Comparison of ENCODE assay signal across 1 cellular context in the genomic region with DNA sequence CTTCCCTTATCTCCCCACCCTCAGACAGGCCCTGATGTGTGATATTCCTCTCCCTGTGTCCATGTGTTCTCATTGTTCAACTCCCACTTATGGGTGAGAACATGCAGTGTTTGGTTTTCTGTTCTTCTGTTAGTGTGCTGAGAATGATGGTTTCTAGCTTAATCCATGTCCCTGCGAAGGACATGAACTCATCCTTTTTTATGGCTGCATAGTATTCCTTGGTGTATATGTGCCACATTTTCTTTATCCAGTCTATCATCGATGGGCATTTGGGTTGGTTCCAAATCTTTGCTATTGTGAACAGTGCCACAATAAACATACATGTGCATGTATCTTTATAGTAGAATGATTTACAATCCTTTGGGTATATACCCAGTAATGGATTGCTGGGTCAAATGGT.
TF ChIP-seq lines count a peak whose summit lies in the region.

No MANE protein-coding gene starts in this region.

TF ChIP-seq in HEK293, 187 proteins besides CTCF, POLR2A, EP300 and RAD21 (continued from another document):
- TF ChIP-seq, protein P1, sequence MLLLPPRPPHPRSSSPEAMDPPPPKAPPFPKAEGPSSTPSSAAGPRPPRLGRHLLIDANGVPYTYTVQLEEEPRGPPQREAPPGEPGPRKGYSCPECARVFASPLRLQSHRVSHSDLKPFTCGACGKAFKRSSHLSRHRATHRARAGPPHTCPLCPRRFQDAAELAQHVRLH (tag by site-specific recombination; IDR thresholded peaks at IDR 0.05) = 0 out of 2 replicates have a peak, but pooled peaks have one; percentile 44
